1 cellular context compared by ENCODE assay signal in the genomic region with DNA sequence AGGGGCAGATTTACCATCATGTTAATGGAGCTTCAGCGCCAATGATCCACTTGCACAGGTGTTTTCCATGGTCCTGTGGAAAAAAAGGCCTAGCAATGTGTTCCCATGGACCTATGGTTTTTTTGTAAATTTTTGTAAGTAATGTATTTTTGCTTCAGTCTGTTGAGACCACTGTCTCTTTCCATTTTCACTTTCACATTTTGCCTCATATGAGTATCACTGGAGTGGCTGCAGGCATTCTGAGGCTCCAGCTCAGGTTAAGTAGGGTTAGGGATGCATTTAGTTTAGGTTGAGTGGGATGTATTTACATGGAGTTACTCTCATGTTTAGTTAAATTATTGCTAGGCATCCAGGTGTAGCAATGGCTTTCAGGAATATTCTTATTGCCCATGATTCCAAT.
A peak's percentile ranks its signal among the peaks of the same experiment; 100 is the strongest.
TF ChIP-seq lines count a peak whose summit lies in the region.

No MANE protein-coding gene starts in this region.

TF ChIP-seq in GM12878, 131 proteins besides CTCF, POLR2A, EP300 and RAD21 (continued from another document):
- TF ChIP-seq, protein P1, sequence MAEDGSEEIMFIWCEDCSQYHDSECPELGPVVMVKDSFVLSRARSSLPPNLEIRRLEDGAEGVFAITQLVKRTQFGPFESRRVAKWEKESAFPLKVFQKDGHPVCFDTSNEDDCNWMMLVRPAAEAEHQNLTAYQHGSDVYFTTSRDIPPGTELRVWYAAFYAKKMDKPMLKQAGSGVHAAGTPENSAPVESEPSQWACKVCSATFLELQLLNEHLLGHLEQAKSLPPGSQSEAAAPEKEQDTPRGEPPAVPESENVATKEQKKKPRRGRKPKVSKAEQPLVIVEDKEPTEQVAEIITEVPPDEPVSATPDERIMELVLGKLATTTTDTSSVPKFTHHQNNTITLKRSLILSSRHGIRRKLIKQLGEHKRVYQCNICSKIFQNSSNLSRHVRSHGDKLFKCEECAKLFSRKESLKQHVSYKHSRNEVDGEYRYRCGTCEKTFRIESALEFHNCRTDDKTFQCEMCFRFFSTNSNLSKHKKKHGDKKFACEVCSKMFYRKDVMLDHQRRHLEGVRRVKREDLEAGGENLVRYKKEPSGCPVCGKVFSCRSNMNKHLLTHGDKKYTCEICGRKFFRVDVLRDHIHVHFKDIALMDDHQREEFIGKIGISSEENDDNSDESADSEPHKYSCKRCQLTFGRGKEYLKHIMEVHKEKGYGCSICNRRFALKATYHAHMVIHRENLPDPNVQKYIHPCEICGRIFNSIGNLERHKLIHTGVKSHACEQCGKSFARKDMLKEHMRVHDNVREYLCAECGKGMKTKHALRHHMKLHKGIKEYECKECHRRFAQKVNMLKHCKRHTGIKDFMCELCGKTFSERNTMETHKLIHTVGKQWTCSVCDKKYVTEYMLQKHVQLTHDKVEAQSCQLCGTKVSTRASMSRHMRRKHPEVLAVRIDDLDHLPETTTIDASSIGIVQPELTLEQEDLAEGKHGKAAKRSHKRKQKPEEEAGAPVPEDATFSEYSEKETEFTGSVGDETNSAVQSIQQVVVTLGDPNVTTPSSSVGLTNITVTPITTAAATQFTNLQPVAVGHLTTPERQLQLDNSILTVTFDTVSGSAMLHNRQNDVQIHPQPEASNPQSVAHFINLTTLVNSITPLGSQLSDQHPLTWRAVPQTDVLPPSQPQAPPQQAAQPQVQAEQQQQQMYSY (CRISPR knock-in tag; IDR thresholded peaks at IDR 0.05) = no peak
- TF ChIP-seq PML (IDR thresholded peaks at IDR 0.05; ENCODE audit: low read length) = 0 out of 2 replicates have a peak, but pooled peaks have one; percentile 34
